ENCODE assay signal across 31 cellular contexts in genomic region chr18:8241731-8242130, GRCh38.
"Had no signal": no experiment of that assay in that cellular context is flagged by ENCODE, and none has a peak within 500 bp of the region (broad histone marks: within the 10 kb centered on the region; RNA-seq: fewer than 3 reads in every experiment).

No MANE protein-coding gene starts in this region.

- H3K36me3 ChIP-seq: brain microvascular endothelial cell, cardiac muscle cell, Peyer's patch, SJSA1, WERI-Rb-1 had no signal

- H3K4me3 ChIP-seq: cardiac muscle cell, Peyer's patch, SJSA1 had no signal

- H3K27ac ChIP-seq: brain microvascular endothelial cell, cardiac muscle cell, Peyer's patch, SJSA1, WERI-Rb-1 had no signal

- DNase-seq: activated CD4-positive, alpha-beta memory T cell treated with anti-CD3 and anti-CD28 coated beads, Interleukin-2, amount 10 ng/mL, durations not matched to agents 7 days and 5 days; activated CD4-positive, alpha-beta T cell treated with anti-CD3 and anti-CD28 coated beads for 1 hour; activated CD4-positive, alpha-beta T cell treated with anti-CD3 and anti-CD28 coated beads for 48 hours; activated CD4-positive, CD25-positive, alpha-beta regulatory T cell; activated CD8-positive, alpha-beta memory T cell treated with anti-CD3 and anti-CD28 coated beads for 24 hours; activated CD8-positive, alpha-beta memory T cell treated with anti-CD3 and anti-CD28 coated beads, Interleukin-2, amount 10 ng/mL, durations not matched to agents 7 days and 5 days; activated CD8-positive, alpha-beta memory T cell treated with anti-CD3 and anti-CD28 coated beads, Interleukin-2, amount 50 U/mL, for 48 hours; activated effector memory CD4-positive, alpha-beta T cell treated with Interleukin-2 at 50 U/mL for 16 hours; activated naive CD4-positive, alpha-beta T cell treated with anti-CD3 and anti-CD28 coated beads, Interleukin-2, amount 50 U/mL, for 16 hours; activated naive CD8-positive, alpha-beta T cell treated with anti-CD3 and anti-CD28 coated beads for 36 hours; activated T-cell treated with anti-CD3 and anti-CD28 coated beads, Interleukin-2, amount 50 U/mL, for 48 hours; amniotic stem cell; aorta; brain microvascular endothelial cell; Karpas-422; NCI-H1105; NCI-H1417 treated with DMSO at 0.1 percent for 48 hours; NCI-H1694 treated with DMSO at 0.1 percent for 48 hours; NCI-H2029; NCI-H345; NCI-H524 treated with DMSO at 0.1 percent for 48 hours; NCI-H82; NK-92 treated with Interleukin-12 subunit alpha and Interleukin-12 subunit beta, amount 100 ng/mL, for 24 hours; PC-3; Peyer's patch; RPMI8226; SHP77 treated with DMSO at 0.1 percent for 48 hours; T1000; WERI-Rb-1 had no signal

- ATAC-seq: activated CD8-positive, alpha-beta memory T cell treated with anti-CD3 and anti-CD28 coated beads, Interleukin-2, amount 10 ng/mL, durations not matched to agents 7 days and 5 days; PC-3 had no signal

- H3K9me3 ChIP-seq: Peyer's patch, SJSA1 had no signal
